21 cellular contexts compared by ENCODE assay signal in genomic region chr13:38849316-38849715, GRCh38.
DNase-seq lines count a peak whose midpoint lies in the region; ATAC-seq and TF ChIP-seq lines count a peak whose summit lies in the region.
"Had no signal": no experiment of that assay in that cellular context is flagged by ENCODE, and none has a peak within 500 bp of the region (broad histone marks: within the 10 kb centered on the region; RNA-seq: fewer than 3 reads in every experiment).

No MANE protein-coding gene starts in this region.

- no peak overlapping the region for H2BK12ac ChIP-seq in trophoblast cell (ENCODE audit: low read length)

- H4K20me1 ChIP-seq in GM23248 (ENCODE audit: insufficient read depth) (no peaks in the 10 kb centered on the region), PC-3 (ENCODE audit: low read length) (no peaks in the 10 kb centered on the region)

- H2AK5ac ChIP-seq in trophoblast cell (ENCODE audit: low read length) = no peak overlapping the region

- H3K14ac ChIP-seq in trophoblast cell (ENCODE audit: low read length) = no peak overlapping the region

- H3K4me3 ChIP-seq in GM23248 (no peak overlapping the region), PC-3 (ENCODE audit: low read length) (no peak overlapping the region), epithelial cell of esophagus (ENCODE audit: low read length) (no peak overlapping the region), trophoblast cell (ENCODE audit: low read depth, low read length) (no peak overlapping the region)

- no peak overlapping the region for H4K12ac ChIP-seq in trophoblast cell (ENCODE audit: low read depth, low read length)

- no peak overlapping the region for H2BK5ac ChIP-seq in trophoblast cell (ENCODE audit: low read depth, low read length, poor library complexity)

- ATAC-seq in PC-3 (no peak), GM18505 (IDR thresholded peaks at IDR 0.05; ENCODE audit: unreplicated experiment) (no peak), Right ventricle myocardium inferior (no peak)

- CTCF ChIA-PET in PC-3 (lab: Charles Lee) = no interaction called here

- H3K9ac ChIP-seq in GM23248 (no peak overlapping the region), PC-3 (ENCODE audit: low read length) (no peak overlapping the region), trophoblast cell (ENCODE audit: low read length) (no peak overlapping the region)
- H3K9ac ChIP-seq: SK-N-SH had no signal

- no peak for TF ChIP-seq POLR2A in GM18505 (IDR thresholded peaks at IDR 0.05; ENCODE audit: borderline replicate concordance, extremely low read depth, insufficient read depth, insufficient read length)

- H3K79me1 ChIP-seq in trophoblast cell (ENCODE audit: low read length) = no peaks in the 10 kb centered on the region

- no peak overlapping the region for H2BK120ac ChIP-seq in trophoblast cell (ENCODE audit: insufficient read depth, low read length, poor library complexity)

- H3K4me2 ChIP-seq in GM23248 (ENCODE audit: unreplicated experiment) = no peak overlapping the region
- H3K4me2 ChIP-seq in PC-3 (ENCODE audit: low read length) = no peak overlapping the region
- H3K4me2 ChIP-seq in trophoblast cell (ENCODE audit: low read length) = no peak overlapping the region
- H3K4me2 ChIP-seq: SK-N-SH had no signal

- DNase-seq in GM23248 (peak; percentile 5), PC-3 (peak; percentile 6), epithelial cell of esophagus (ENCODE audit: low read depth) (peak; percentile 74), trophoblast cell (peak; percentile 28 to 84), Right ventricle myocardium inferior (ENCODE audit: missing footprints) (no peak), NCI-H128 (lab: John Stamatoyannopoulos, UW; ENCODE audit: unreplicated experiment) (no peak), AG20443 (ENCODE audit: low spot score) (no peak)
- DNase-seq: C1 segment of cervical spinal cord; CD8-positive, alpha-beta memory T cell; DMS79; H7; IMR-90; NCI-H1105 treated with DMSO at 0.1 percent for 48 hours; NCI-H187; NCI-H2227 treated with DMSO at 0.1 percent for 48 hours; NCI-H524; NCI-H82; SHP77 treated with DMSO at 0.1 percent for 48 hours; SK-N-SH; T-helper 1 cell had no signal

- H4K91ac ChIP-seq in trophoblast cell (ENCODE audit: low read depth, low read length) = no peak overlapping the region

- H3K18ac ChIP-seq in trophoblast cell (ENCODE audit: low read length) = no peak overlapping the region

- no peak overlapping the region for H4K8ac ChIP-seq in trophoblast cell (ENCODE audit: low read depth, low read length)

- H3K27ac ChIP-seq in GM23248 (no peak overlapping the region), PC-3 (ENCODE audit: low read length) (no peak overlapping the region), trophoblast cell (ENCODE audit: low read depth, low read length) (no peak overlapping the region)

- 2% methylated on average over 4 of the region's 4 CpGs for WGBS in GM23248 (ENCODE audit: low coverage in 1 of 2, low lambda C conversion rate in 2 of 2, missing lambda C conversion rate in 2 of 2), 2 experiments
- WGBS in trophoblast cell (ENCODE audit: extremely low coverage, insufficient coverage, insufficient read length) = no CpG with 5 or more reads among the region's 4 CpGs

- H2AFZ ChIP-seq in GM23248 (no peak overlapping the region), PC-3 (ENCODE audit: low read length) (no peak overlapping the region), trophoblast cell (ENCODE audit: insufficient read depth, low read length, poor library complexity) (no peak overlapping the region)

- H3K4me1 ChIP-seq in GM23248 (ENCODE audit: insufficient read depth) (no peaks in the 10 kb centered on the region), PC-3 (ENCODE audit: insufficient read depth, low read length) (no peaks in the 10 kb centered on the region), trophoblast cell (ENCODE audit: control insufficient read depth in 1 of 2, insufficient read depth in 2 of 2, low read length in 2 of 2) (no peaks in the 10 kb centered on the region)

- BruUV-seq in PC-3 (replicated peaks; lab: Mats Ljungman, UMichigan) = no TSS peak

- H3K9me3 ChIP-seq in GM23248 (ENCODE audit: low read depth) = no peaks in the 10 kb centered on the region
- no peaks in the 10 kb centered on the region for H3K9me3 ChIP-seq in PC-3 (ENCODE audit: low read length)
- no peaks in the 10 kb centered on the region for H3K9me3 ChIP-seq in trophoblast cell (ENCODE audit: insufficient read depth, low read depth, low read length)
- H3K9me3 ChIP-seq: SK-N-SH had no signal

- H3K4ac ChIP-seq in trophoblast cell (ENCODE audit: low read depth, low read length) = no peak overlapping the region

- H3K79me2 ChIP-seq in GM23248 (ENCODE audit: insufficient read depth) (no peaks in the 10 kb centered on the region), PC-3 (ENCODE audit: low read length) (no peaks in the 10 kb centered on the region), trophoblast cell (ENCODE audit: control insufficient read depth, insufficient read depth, low read length, poor library complexity) (no peaks in the 10 kb centered on the region)

- H3K36me3 ChIP-seq in GM23248 (ENCODE audit: low read depth) (no peaks in the 10 kb centered on the region), PC-3 (ENCODE audit: low read depth, low read length) (no peaks in the 10 kb centered on the region), trophoblast cell (ENCODE audit: control insufficient read depth in 1 of 2, insufficient read depth in 2 of 2, low read length in 2 of 2) (peaks cover 15 to 26% of the 10 kb centered on the region in 2 experiments)

- no peaks in the 10 kb centered on the region for H3K9me2 ChIP-seq in GM23248 (ENCODE audit: insufficient read depth)
- H3K9me2 ChIP-seq in PC-3 (replicated peaks; ENCODE audit: low read length) = no peaks in the 10 kb centered on the region
- H3K9me2 ChIP-seq: SK-N-SH had no signal

- H3F3A ChIP-seq in GM23248 (ENCODE audit: insufficient read depth) (no peaks in the 10 kb centered on the region), PC-3 (ENCODE audit: low read length, unreplicated experiment) (no peaks in the 10 kb centered on the region)

- TF ChIP-seq CTCF in PC-3 (conservative IDR thresholded peaks at IDR 0.05; ENCODE audit: low read depth, low read length) (no peak), epithelial cell of esophagus (IDR thresholded peaks at IDR 0.05; ENCODE audit: insufficient read depth, low read depth, low read length, missing control alignments) (no peak)

- H3K23ac ChIP-seq in trophoblast cell (ENCODE audit: low read length) = no peak overlapping the region

- in situ Hi-C loops in GM23248 (cut with MboI) = no loop called here

- H3K27me3 ChIP-seq in GM23248 (replicated peaks; ENCODE audit: insufficient read depth) (0 out of 2 replicates have a peak, but pooled peaks cover 10% of the 10 kb centered on the region), PC-3 (ENCODE audit: low read length) (peaks cover 52% of the 10 kb centered on the region), trophoblast cell (ENCODE audit: insufficient read depth, low read length) (no peaks in the 10 kb centered on the region)

- POLR2A ChIA-PET in PC-3 (lab: Charles Lee; ENCODE audit: unreplicated experiment) = no interaction called here

- intact Hi-C loops in PC-3 (cut with micrococcal nuclease) (no loop called here), Right ventricle myocardium inferior (cut with DNase I) (no loop called here)

Comparison
In these comparisons a context has a peak if more than half of its experiments do, and no peak if none do; other contexts are left out.
1. DNase-seq: peak in GM23248 (single experiment), PC-3 (single experiment), epithelial cell of esophagus (single experiment) and trophoblast cell (2 of 2); none in Right ventricle myocardium inferior (single experiment), NCI-H128 (single experiment) and AG20443 (single experiment).